In the genomic region with DNA sequence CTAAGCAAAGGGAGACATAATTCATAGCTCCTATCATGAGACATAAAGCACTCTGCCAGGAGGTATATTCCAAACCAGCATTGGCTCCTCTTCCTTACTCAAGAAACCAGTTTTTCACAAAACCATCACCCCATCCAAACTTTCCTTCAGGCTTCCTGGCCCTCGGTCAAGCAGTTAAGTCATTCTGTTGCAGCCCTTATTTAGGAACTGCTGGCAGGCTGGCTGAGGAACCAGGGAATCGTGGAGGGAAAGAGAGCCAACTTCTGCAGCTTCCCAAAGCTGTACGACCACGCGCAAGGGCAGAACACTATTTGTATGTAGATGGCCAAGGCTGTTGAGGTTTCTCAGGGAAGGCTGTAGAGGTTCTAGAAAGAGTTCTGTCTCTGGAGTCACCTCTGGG, we compare ENCODE assay signal across 8 cellular contexts. TPM values are rescaled to one million over a fixed set of nuclear protein-coding genes. Genes with fewer than 3 reads are reported as not detected.
DNase-seq lines count a peak whose midpoint lies in the region; ATAC-seq and TF ChIP-seq lines count a peak whose summit lies in the region.

No MANE protein-coding gene starts in this region.

- DNase-seq in stimulated activated naive CD8-positive, alpha-beta T cell treated with anti-CD3 and anti-CD28 coated beads, Interleukin-15, Interleukin-2, amounts not matched to agents 100 U/mL and 50 U/mL, for 24 hours = no peak
- no peak for DNase-seq in chondrocyte (ENCODE audit: low spot score)
- peak; percentile 24 for DNase-seq in myocyte (ENCODE audit: low read depth)
- DNase-seq in 8988T = no peak
- no peak for DNase-seq in activated effector memory CD4-positive, alpha-beta T cell treated with anti-CD3 and anti-CD28 coated beads, Interleukin-2, amount 50 U/mL, for 16 hours

- H3K27ac Mint-ChIP-seq in stimulated activated naive CD8-positive, alpha-beta T cell treated with anti-CD3 and anti-CD28 coated beads, Interleukin-15, Interleukin-2, amounts not matched to agents 100 ng/mL and 50 ng/mL, for 24 hours = peak overlapping the region; percentile 71
- H3K27ac Mint-ChIP-seq in chondrocyte (ENCODE audit: unreplicated experiment) = no peak overlapping the region

- H3K4me3 Mint-ChIP-seq in stimulated activated naive CD8-positive, alpha-beta T cell treated with anti-CD3 and anti-CD28 coated beads, Interleukin-15, Interleukin-2, amounts not matched to agents 100 ng/mL and 50 ng/mL, for 24 hours = peak overlapping the region; percentile 62
- H3K4me3 Mint-ChIP-seq in chondrocyte (ENCODE audit: unreplicated experiment) = peak overlapping the region; percentile 49

- H3K36me3 Mint-ChIP-seq in stimulated activated naive CD8-positive, alpha-beta T cell treated with anti-CD3 and anti-CD28 coated beads, Interleukin-15, Interleukin-2, amounts not matched to agents 100 ng/mL and 50 ng/mL, for 24 hours (ENCODE audit: low read depth) = peaks cover 3% of the 10 kb centered on the region
- H3K36me3 Mint-ChIP-seq in chondrocyte (ENCODE audit: low read depth) = no peaks in the 10 kb centered on the region

- H3K27me3 Mint-ChIP-seq in stimulated activated naive CD8-positive, alpha-beta T cell treated with anti-CD3 and anti-CD28 coated beads, Interleukin-15, Interleukin-2, amounts not matched to agents 100 ng/mL and 50 ng/mL, for 24 hours = no peaks in the 10 kb centered on the region
- no peaks in the 10 kb centered on the region for H3K27me3 Mint-ChIP-seq in chondrocyte (ENCODE audit: low read depth)

- TF ChIP-seq CTCF in chondrocyte (IDR thresholded peaks at IDR 0.05) = no peak

- peaks cover 19% of the 10 kb centered on the region for H3K4me1 Mint-ChIP-seq in stimulated activated naive CD8-positive, alpha-beta T cell treated with anti-CD3 and anti-CD28 coated beads, Interleukin-15, Interleukin-2, amounts not matched to agents 100 ng/mL and 50 ng/mL, for 24 hours (ENCODE audit: low read depth)
- H3K4me1 Mint-ChIP-seq in chondrocyte (ENCODE audit: low read depth) = peaks cover 16% of the 10 kb centered on the region

- ATAC-seq in stimulated activated naive CD8-positive, alpha-beta T cell treated with anti-CD3 and anti-CD28 coated beads, Interleukin-15, Interleukin-2, amounts not matched to agents 100 U/mL and 50 U/mL, for 24 hours = no peak
- no peak for ATAC-seq in GM21786 (IDR thresholded peaks at IDR 0.05; ENCODE audit: unreplicated experiment)
- ATAC-seq in GM21447 (IDR thresholded peaks at IDR 0.05; ENCODE audit: unreplicated experiment) = no peak

- no peaks in the 10 kb centered on the region for H3K9me3 Mint-ChIP-seq in stimulated activated naive CD8-positive, alpha-beta T cell treated with anti-CD3 and anti-CD28 coated beads, Interleukin-15, Interleukin-2, amounts not matched to agents 100 ng/mL and 50 ng/mL, for 24 hours
- H3K9me3 Mint-ChIP-seq in chondrocyte (ENCODE audit: low read depth) = no peaks in the 10 kb centered on the region

RNA-seq across cellular contexts. Expression of gene IFT46, which starts 0.7 kb away (rescaled TPM):
- 16.2 to 22.7 TPM (median 16.6 TPM) in 3 replicates for total RNA-seq in chondrocyte
- 26.0 and 41.3 TPM in 2 replicates for total RNA-seq in myocyte
- polyA plus RNA-seq in myocyte (2012) = 27.8 TPM

RNA-seq across cellular contexts. Expression of gene ARCN1, which starts 7.1 kb away (rescaled TPM):
- total RNA-seq in chondrocyte = 233 to 265 TPM (median 240 TPM) in 3 replicates
- 110 and 132 TPM in 2 replicates for total RNA-seq in myocyte
- 131 TPM for polyA plus RNA-seq in myocyte (2012)

RNA-seq across cellular contexts. Expression of gene TMEM25, which starts 34.1 kb away (rescaled TPM):
- total RNA-seq in chondrocyte (23.3 to 27.1 TPM (median 26.3 TPM) in 3 replicates), myocyte (15.6 and 22.3 TPM in 2 replicates)
- 10.4 TPM for polyA plus RNA-seq in myocyte (2012)

RNA-seq across cellular contexts. Expression of gene TTC36, which starts 37.8 kb away (rescaled TPM):
- total RNA-seq in chondrocyte = 0.27 to 1.4 TPM in 2 of 3 replicates, not detected in the other
- total RNA-seq in myocyte = 1.7 and 3.8 TPM in 2 replicates
- 1.3 TPM for polyA plus RNA-seq in myocyte (2012)

RNA-seq across cellular contexts. Expression of gene PHLDB1, which starts 42.4 kb away (rescaled TPM):
- total RNA-seq in chondrocyte (164 to 271 TPM (median 179 TPM) in 3 replicates), myocyte (135 and 173 TPM in 2 replicates)
- polyA plus RNA-seq in myocyte (2012) = 288 TPM
